18 cellular contexts compared by ENCODE assay signal in genomic region chr2:84956334-84957297, GRCh38. TPM values are rescaled to one million over a fixed set of nuclear protein-coding genes. Genes with fewer than 3 reads are reported as not detected.
DNase-seq lines count a peak whose midpoint lies in the region; ATAC-seq, FAIRE-seq and TF ChIP-seq lines count a peak whose summit lies in the region.
"Had no signal": no experiment of that assay in that cellular context is flagged by ENCODE, and none has a peak within 500 bp of the region (broad histone marks: within the 10 kb centered on the region; RNA-seq: fewer than 3 reads in every experiment).

No MANE protein-coding gene starts in this region.

- H4K8ac ChIP-seq in H9 (replicated peaks; ENCODE audit: insufficient read length, low read depth, low read length), result no peak overlapping the region

- dilution Hi-C loops in keratinocyte (cut with MboI; ENCODE audit: extremely low pct_ligation_motif_present, low sequenced_read_pairs), result no loop called here

- no peaks in the 10 kb centered on the region for H4K20me1 ChIP-seq in H9 (ENCODE audit: control insufficient read depth, insufficient read depth, insufficient read length)
- H4K20me1 ChIP-seq in keratinocyte (ENCODE audit: control insufficient read depth, extremely low read depth, insufficient read depth, low read length), result no peaks in the 10 kb centered on the region
- H4K20me1 ChIP-seq: BLaER1 had no signal

- H3K9me1 ChIP-seq in keratinocyte (ENCODE audit: control insufficient read depth, extremely low read depth, insufficient read depth, low read length), result no peaks in the 10 kb centered on the region

- no peaks in the 10 kb centered on the region for H3K9me3 Mint-ChIP-seq in H9
- no peaks in the 10 kb centered on the region for H3K9me3 Mint-ChIP-seq in activated T-helper 1 cell treated with anti-CD3 and anti-CD28 coated beads, Interleukin-12 subunit alpha, Interleukin-12 subunit beta, Interleukin-2, Interleukin-4 antibody, amounts not matched to agents 30 ng/mL and 10 ng/mL and 1 ng/mL, durations not matched to agents 14 hours and 24 hours and 36 hours
- H3K9me3 Mint-ChIP-seq: naive B cell had no signal

- ATAC-seq in GM18861 (IDR thresholded peaks at IDR 0.05; ENCODE audit: unreplicated experiment) (no peak), sciatic nerve (no peak)
- ATAC-seq: left lobe of liver had no signal

- peaks cover 0 to 3% (median 2%) of the 10 kb centered on the region in 3 experiments; a peak in 4 of 7 replicates for H3K36me3 Mint-ChIP-seq in H9 (ENCODE audit: insufficient read depth in 1 of 3, low read depth in 3 of 3)
- peaks cover 24% of the 10 kb centered on the region for H3K36me3 Mint-ChIP-seq in activated T-helper 1 cell treated with anti-CD3 and anti-CD28 coated beads, Interleukin-12 subunit alpha, Interleukin-12 subunit beta, Interleukin-2, Interleukin-4 antibody, amounts not matched to agents 30 ng/mL and 10 ng/mL and 1 ng/mL, durations not matched to agents 14 hours and 24 hours and 36 hours (ENCODE audit: low read depth)
- H3K36me3 Mint-ChIP-seq: naive B cell had no signal

- peak overlapping the region; percentile 88 for H4K5ac ChIP-seq in H9 (ENCODE audit: insufficient read length, low read depth, low read length)

- H3K23me2 ChIP-seq in H9 (ENCODE audit: insufficient read length, low read depth, low read length, poor library complexity, severe bottlenecking), result no peaks in the 10 kb centered on the region

- no peak overlapping the region for H2BK12ac ChIP-seq in H9 (ENCODE audit: insufficient read length, low read depth, low read length)

- H3K4me2 ChIP-seq in H9 (ENCODE audit: insufficient read depth, insufficient read length, low read length) (no peak overlapping the region), keratinocyte (ENCODE audit: control insufficient read depth, extremely low read depth, insufficient read depth, low read depth, low read length) (no peak overlapping the region)
- H3K4me2 ChIP-seq: BLaER1 had no signal

- H3K4ac ChIP-seq in H9 (ENCODE audit: low read depth, low read length), result no peak overlapping the region

- H2AFZ ChIP-seq in H9 (ENCODE audit: low read length) (no peak overlapping the region), keratinocyte (ENCODE audit: control insufficient read depth, low read length) (no peak overlapping the region)

- peak overlapping the region; percentile 44 to 64 for H3K4me3 Mint-ChIP-seq in H9
- H3K4me3 Mint-ChIP-seq in activated T-helper 1 cell treated with anti-CD3 and anti-CD28 coated beads, Interleukin-12 subunit alpha, Interleukin-12 subunit beta, Interleukin-2, Interleukin-4 antibody, amounts not matched to agents 30 ng/mL and 10 ng/mL and 1 ng/mL, durations not matched to agents 14 hours and 24 hours and 36 hours, result no peak overlapping the region

- H3K27me3 ChIP-seq in H9 (ENCODE audit: insufficient read depth, low read length), result no peaks in the 10 kb centered on the region
- H3K27me3 ChIP-seq in keratinocyte (ENCODE audit: control insufficient read depth, extremely low read depth, insufficient read depth, low read length), result no peaks in the 10 kb centered on the region
- H3K27me3 ChIP-seq: BLaER1, brain microvascular endothelial cell, dorsolateral prefrontal cortex had no signal

- peaks cover 54 to 61% of the 10 kb centered on the region in 2 experiments for H3K4me1 Mint-ChIP-seq in H9
- peaks cover 25% of the 10 kb centered on the region for H3K4me1 Mint-ChIP-seq in activated T-helper 1 cell treated with anti-CD3 and anti-CD28 coated beads, Interleukin-12 subunit alpha, Interleukin-12 subunit beta, Interleukin-2, Interleukin-4 antibody, amounts not matched to agents 30 ng/mL and 10 ng/mL and 1 ng/mL, durations not matched to agents 14 hours and 24 hours and 36 hours (ENCODE audit: low read depth)

- H3K27ac Mint-ChIP-seq in H9, result peak overlapping the region; percentile 86 to 100 (median 98); a peak in 6 of 7 replicates
- peak overlapping the region; percentile 67 for H3K27ac Mint-ChIP-seq in activated T-helper 1 cell treated with anti-CD3 and anti-CD28 coated beads, Interleukin-12 subunit alpha, Interleukin-12 subunit beta, Interleukin-2, Interleukin-4 antibody, amounts not matched to agents 30 ng/mL and 10 ng/mL and 1 ng/mL, durations not matched to agents 14 hours and 24 hours and 36 hours

- H4K91ac ChIP-seq in H9 (ENCODE audit: insufficient read length, low read depth, low read length), result no peak overlapping the region

- no peak for FAIRE-seq in keratinocyte (lab: Jason Lieb, UNC)
- FAIRE-seq: TTC549 had no signal

- whole genome bisulfite sequencing in H9 (ENCODE audit: extremely low coverage, insufficient read length, low lambda C conversion rate), result no CpG with 5 or more reads among the region's 12 CpGs

- H3K4me3 ChIP-seq in keratinocyte (ENCODE audit: control insufficient read depth in 2 of 3, extremely low read depth in 1 of 3, insufficient read depth in 2 of 3, low read depth in 1 of 3, low read length in 3 of 3), result no peak overlapping the region
- no peak overlapping the region for H3K4me3 ChIP-seq in coronary artery
- H3K4me3 ChIP-seq: BLaER1, dorsolateral prefrontal cortex had no signal

- no peaks in the 10 kb centered on the region for H3K79me1 ChIP-seq in H9 (ENCODE audit: insufficient read depth, low read depth, low read length, poor library complexity, severe bottlenecking)

- peaks cover 2% of the 10 kb centered on the region for H3K27me3 Mint-ChIP-seq in H9 (ENCODE audit: low read depth)
- no peaks in the 10 kb centered on the region for H3K27me3 Mint-ChIP-seq in activated T-helper 1 cell treated with anti-CD3 and anti-CD28 coated beads, Interleukin-12 subunit alpha, Interleukin-12 subunit beta, Interleukin-2, Interleukin-4 antibody, amounts not matched to agents 30 ng/mL and 10 ng/mL and 1 ng/mL, durations not matched to agents 14 hours and 24 hours and 36 hours (ENCODE audit: insufficient read depth)
- H3K27me3 Mint-ChIP-seq: naive B cell had no signal

- H2BK120ac ChIP-seq in H9 (ENCODE audit: low read depth, low read length, poor library complexity, severe bottlenecking), result no peak overlapping the region

- no peak overlapping the region for H2BK20ac ChIP-seq in H9 (ENCODE audit: low read depth, low read length, poor library complexity, severe bottlenecking)

- H2BK5ac ChIP-seq in H9 (ENCODE audit: insufficient read length, low read length), result no peak overlapping the region

- no peak overlapping the region for H3K56ac ChIP-seq in H9 (ENCODE audit: insufficient read length, low read depth, low read length)

- no peaks in the 10 kb centered on the region for H3K9me3 ChIP-seq in H9 (ENCODE audit: control insufficient read depth, low read depth, low read length)
- no peaks in the 10 kb centered on the region for H3K9me3 ChIP-seq in keratinocyte (ENCODE audit: control insufficient read depth, low read depth, low read length)
- H3K9me3 ChIP-seq: BLaER1, SK-N-SH had no signal

- no peak overlapping the region for H2BK15ac ChIP-seq in H9 (ENCODE audit: low read depth, low read length)

- H3K9ac ChIP-seq in H9 (ENCODE audit: extremely low read depth, insufficient read length, low read length) (peak overlapping the region; percentile 67), keratinocyte (ENCODE audit: control insufficient read depth, extremely low read depth, insufficient read depth, low read length) (no peak overlapping the region)
- H3K9ac ChIP-seq: BLaER1 had no signal

- H3K14ac ChIP-seq in H9 (ENCODE audit: insufficient read depth, low read length), result no peak overlapping the region

- intact Hi-C loops in activated T-helper 1 cell treated with anti-CD3 and anti-CD28 coated beads, Interleukin-12 subunit alpha, Interleukin-12 subunit beta, Interleukin-2, Interleukin-4 antibody, amounts not matched to agents 30 ng/mL and 10 ng/mL and 1 ng/mL, durations not matched to agents 14 hours and 24 hours and 36 hours (cut with micrococcal nuclease), result no loop called here
- intact Hi-C loops in sciatic nerve (cut with DNase I), result no loop called here

- no peak for TF ChIP-seq CTCF in C4-2B (conservative IDR thresholded peaks at IDR 0.05)
- TF ChIP-seq CTCF in H9 (conservative IDR thresholded peaks at IDR 0.05), result no peak
- TF ChIP-seq CTCF in keratinocyte (optimal IDR thresholded peaks at IDR 0.05 in 1 of 3, IDR thresholded peaks at IDR 0.05 in 1 of 3, conservative IDR thresholded peaks at IDR 0.05 in 1 of 3; ENCODE audit: extremely low read depth in 1 of 3, insufficient read depth in 2 of 3, low read length in 3 of 3), result no peak
- no peak for TF ChIP-seq CTCF in coronary artery (IDR thresholded peaks at IDR 0.05)

- H3K79me2 ChIP-seq in H9 (ENCODE audit: insufficient read depth, low read length) (no peaks in the 10 kb centered on the region), keratinocyte (ENCODE audit: control insufficient read depth, insufficient read depth, low read length) (no peaks in the 10 kb centered on the region)

- DNase-seq in H9 (no peak), keratinocyte (ENCODE audit: low read depth, low spot score) (no peak), anterior cingulate cortex (lab: John Stamatoyannopoulos, UW) (no peak), coronary artery (ENCODE audit: low spot score) (no peak), sciatic nerve (ENCODE audit: low spot score) (no peak)
- no peak for DNase-seq in activated T-helper 1 cell treated with anti-CD3 and anti-CD28 coated beads, Interleukin-12 subunit alpha, Interleukin-12 subunit beta, Interleukin-2, Interleukin-4 antibody, amounts not matched to agents 30 ng/mL and 10 ng/mL and 1 ng/mL, durations not matched to agents 14 hours and 24 hours and 36 hours (ENCODE audit: low spot score)
- DNase-seq: activated gamma-delta T cell, brain microvascular endothelial cell, DMS79, dorsolateral prefrontal cortex, naive B cell, NCI-H187, SK-N-SH had no signal

- H3K4me1 ChIP-seq in H9 (ENCODE audit: insufficient read depth, low read length) (peaks cover 16% of the 10 kb centered on the region; the same call in 1 of the 2 replicates), keratinocyte (ENCODE audit: control insufficient read depth, extremely low read depth, insufficient read depth, low read length) (peaks cover 34% of the 10 kb centered on the region)

- peak overlapping the region; percentile 66 for H3K18ac ChIP-seq in H9 (ENCODE audit: insufficient read length, low read depth, low read length)

- peak overlapping the region; percentile 94 for H3K27ac ChIP-seq in C4-2B
- H3K27ac ChIP-seq in H9 (ENCODE audit: insufficient read length, low read depth, low read length), result peak overlapping the region; percentile 82
- peak overlapping the region; percentile 95 for H3K27ac ChIP-seq in keratinocyte (ENCODE audit: control insufficient read depth, insufficient read depth, low read length)
- no peak overlapping the region for H3K27ac ChIP-seq in coronary artery
- H3K27ac ChIP-seq: BLaER1, dorsolateral prefrontal cortex had no signal

- H3K23ac ChIP-seq in H9 (ENCODE audit: insufficient read length, low read depth, low read length), result no peak overlapping the region

- no peak overlapping the region for H2AK5ac ChIP-seq in H9 (ENCODE audit: insufficient read length, low read length)

- no peaks in the 10 kb centered on the region for H3K36me3 ChIP-seq in keratinocyte (ENCODE audit: control insufficient read depth in 2 of 2, extremely low read depth in 1 of 2, insufficient read depth in 2 of 2, low read length in 2 of 2)
- H3K36me3 ChIP-seq: brain microvascular endothelial cell had no signal

- H3T11ph ChIP-seq in H9 (ENCODE audit: low read length), result no peak overlapping the region

RNA-seq across cellular contexts. Expression of gene KCMF1, which starts 14.3 kb away (rescaled TPM):
- total RNA-seq in H9 (2021) (110 and 113 TPM in 2 replicates), sciatic nerve (64.8 TPM)
- total RNA-seq in activated T-helper 1 cell treated with anti-CD3 and anti-CD28 coated beads, Interleukin-12 subunit alpha, Interleukin-12 subunit beta, Interleukin-2, Interleukin-4 antibody, amounts not matched to agents 30 ng/mL and 10 ng/mL and 1 ng/mL, durations not matched to agents 14 hours and 24 hours and 36 hours, result 98.1 and 108 TPM in 2 replicates
- 75.9 to 111 TPM (median 95.1 TPM) in 3 replicates for polyA plus RNA-seq in keratinocyte
- 45.0 TPM for polyA plus RNA-seq in keratinocyte (2011; ENCODE audit: low read depth)
- polyA plus RNA-seq in keratinocyte (2011; cell fraction: cytosol; rRNA removed), result 70.6 and 146 TPM in 2 replicates
- polyA plus RNA-seq in keratinocyte (2011; cell fraction: nucleus; rRNA removed), result 45.6 and 50.4 TPM in 2 replicates
- 60.5 and 86.0 TPM in 2 replicates for polyA plus RNA-seq in keratinocyte (2012; ENCODE audit: low replicate concordance)
- 37.2 to 92.6 TPM (median 66.0 TPM) in 3 replicates for polyA minus RNA-seq in keratinocyte
- polyA minus RNA-seq in keratinocyte (2011; cell fraction: cytosol; rRNA and poly(A)+ RNA removed), result 33.4 TPM
- 11.4 and 38.1 TPM in 2 replicates for polyA minus RNA-seq in keratinocyte (2011; cell fraction: nucleus; rRNA and poly(A)+ RNA removed)

RNA-seq across cellular contexts. Expression of gene TMSB10, which starts 51.2 kb away (rescaled TPM):
- total RNA-seq in H9 (2021) (755 and 770 TPM in 2 replicates), sciatic nerve (1,367 TPM)
- 2,415 and 2,510 TPM in 2 replicates for total RNA-seq in activated T-helper 1 cell treated with anti-CD3 and anti-CD28 coated beads, Interleukin-12 subunit alpha, Interleukin-12 subunit beta, Interleukin-2, Interleukin-4 antibody, amounts not matched to agents 30 ng/mL and 10 ng/mL and 1 ng/mL, durations not matched to agents 14 hours and 24 hours and 36 hours
- polyA plus RNA-seq in keratinocyte, result 1,787 to 7,245 TPM (median 3,595 TPM) in 3 replicates
- polyA plus RNA-seq in keratinocyte (2011; ENCODE audit: low read depth), result 8,538 TPM
- 6,963 and 8,951 TPM in 2 replicates for polyA plus RNA-seq in keratinocyte (2011; cell fraction: cytosol; rRNA removed)
- 1,538 and 1,768 TPM in 2 replicates for polyA plus RNA-seq in keratinocyte (2011; cell fraction: nucleus; rRNA removed)
- polyA plus RNA-seq in keratinocyte (2012; ENCODE audit: low replicate concordance), result 4,557 and 7,467 TPM in 2 replicates
- 679 to 919 TPM (median 685 TPM) in 3 replicates for polyA minus RNA-seq in keratinocyte
- 925 TPM for polyA minus RNA-seq in keratinocyte (2011; cell fraction: cytosol; rRNA and poly(A)+ RNA removed)
- 83.9 and 127 TPM in 2 replicates for polyA minus RNA-seq in keratinocyte (2011; cell fraction: nucleus; rRNA and poly(A)+ RNA removed)

Comparison
In these comparisons a context has a peak if more than half of its experiments do, and no peak if none do; other contexts are left out.
1. H3K27ac ChIP-seq: peak in C4-2B (single experiment), H9 (single experiment) and keratinocyte (single experiment); none in coronary artery (0 of 2).